ENCODE assay signal across 20 cellular contexts in the genomic region with DNA sequence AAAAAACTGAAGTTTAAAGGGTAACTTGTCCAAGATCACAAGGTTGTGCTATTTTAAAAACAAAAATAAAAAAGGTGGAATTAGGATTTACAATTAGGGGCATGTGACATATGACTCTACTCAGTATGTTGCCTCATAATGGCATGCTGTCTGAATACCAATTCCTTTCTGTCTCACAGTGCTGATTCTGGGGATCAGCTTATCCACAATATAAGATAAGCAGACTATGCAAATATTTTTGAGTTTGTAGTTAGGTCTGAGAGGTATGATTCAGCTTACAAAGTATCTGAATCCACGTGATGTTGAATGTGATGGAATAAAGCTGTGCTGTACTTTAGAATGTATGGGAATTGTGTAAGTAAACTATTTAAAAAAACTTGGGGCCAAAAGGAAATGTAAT.
DNase-seq lines count a peak whose midpoint lies in the region; ATAC-seq and TF ChIP-seq lines count a peak whose summit lies in the region.
"Had no signal": no experiment of that assay in that cellular context is flagged by ENCODE, and none has a peak within 500 bp of the region (broad histone marks: within the 10 kb centered on the region; RNA-seq: fewer than 3 reads in every experiment).

No MANE protein-coding gene starts in this region.

- H3K79me2 ChIP-seq in mammary epithelial cell (ENCODE audit: insufficient read depth, low read length): no peaks in the 10 kb centered on the region

- DNase-seq in mammary epithelial cell (peak; percentile 20), breast epithelium (ENCODE audit: low spot score in 2 of 2) (no peak), amniotic epithelial cell (ENCODE audit: low read depth) (peak; percentile 96), fibroblast of the aortic adventitia (ENCODE audit: low read depth) (peak; percentile 89), SHP77 treated with DMSO at 0.1 percent for 48 hours (lab: John Stamatoyannopoulos, UW) (no peak)
- DNase-seq in naive thymus-derived CD8-positive, alpha-beta T cell: no peak
- DNase-seq: activated CD8-positive, alpha-beta memory T cell treated with anti-CD3 and anti-CD28 coated beads, Interleukin-2, amount 50 U/mL, for 4 hours; body of pancreas; CD4-positive, alpha-beta T cell; dermis blood vessel endothelial cell; erythroblast; heart left ventricle; natural killer cell; NCI-H1092; NCI-H2107; NCI-H524 treated with DMSO at 0.1 percent for 48 hours had no signal

- no peaks in the 10 kb centered on the region for H3K36me3 Mint-ChIP-seq in naive thymus-derived CD8-positive, alpha-beta T cell
- H3K36me3 Mint-ChIP-seq: natural killer cell had no signal

- H3K27ac ChIP-seq in mammary epithelial cell (ENCODE audit: insufficient read depth, low read depth, low read length) (no peak overlapping the region), breast epithelium (no peak overlapping the region)
- H3K27ac ChIP-seq: 22Rv1, body of pancreas, heart left ventricle had no signal

- no peak overlapping the region for H3K9ac ChIP-seq in mammary epithelial cell (ENCODE audit: insufficient read depth, low read length)

- no peaks in the 10 kb centered on the region for H3K27me3 Mint-ChIP-seq in naive thymus-derived CD8-positive, alpha-beta T cell
- H3K27me3 Mint-ChIP-seq: CD4-positive, alpha-beta T cell; progenitor cell of endocrine pancreas had no signal

- POLR2A ChIA-PET in naive thymus-derived CD8-positive, alpha-beta T cell (lab: Charles Lee): no interaction called here

- 81% methylated on average over 1 of the region's 1 CpG for WGBS in mammary epithelial cell (ENCODE audit: low coverage, missing lambda C conversion rate)

- peaks cover 0 to 6% (median 3%) of the 10 kb centered on the region in 4 donors for H3K4me1 Mint-ChIP-seq in naive thymus-derived CD8-positive, alpha-beta T cell
- H3K4me1 Mint-ChIP-seq: natural killer cell had no signal

- H3K36me3 ChIP-seq in mammary epithelial cell (ENCODE audit: insufficient read depth, low read length) (no peaks in the 10 kb centered on the region), breast epithelium (no peaks in the 10 kb centered on the region)
- H3K36me3 ChIP-seq: heart left ventricle had no signal

- no peak overlapping the region for H3K4me2 ChIP-seq in mammary epithelial cell (ENCODE audit: insufficient read depth, low read depth, low read length)

- H3K27me3 ChIP-seq in mammary epithelial cell (ENCODE audit: insufficient read depth, low read length) (no peaks in the 10 kb centered on the region), breast epithelium (no peaks in the 10 kb centered on the region)
- H3K27me3 ChIP-seq: body of pancreas, heart left ventricle had no signal

- H3K4me3 Mint-ChIP-seq in naive thymus-derived CD8-positive, alpha-beta T cell: no peak overlapping the region
- H3K4me3 Mint-ChIP-seq: CD4-positive, alpha-beta T cell; natural killer cell had no signal

- no peak overlapping the region for H2AFZ ChIP-seq in mammary epithelial cell (ENCODE audit: low read depth, low read length)

- in situ Hi-C loops in mammary epithelial cell (cut with MboI; ENCODE audit: low sequenced_read_pairs in 2 of 2): no loop called here

- ATAC-seq in HG03342 (IDR thresholded peaks at IDR 0.05; ENCODE audit: unreplicated experiment) (no peak), GM21723 (IDR thresholded peaks at IDR 0.05; ENCODE audit: unreplicated experiment) (no peak)
- no peak for ATAC-seq in naive thymus-derived CD8-positive, alpha-beta T cell
- ATAC-seq: body of pancreas, heart left ventricle, natural killer cell had no signal

- H3K27ac Mint-ChIP-seq in naive thymus-derived CD8-positive, alpha-beta T cell: no peak overlapping the region
- H3K27ac Mint-ChIP-seq: CD4-positive, alpha-beta T cell; natural killer cell; progenitor cell of endocrine pancreas had no signal

- no peak for TF ChIP-seq POLR2A in breast epithelium (IDR thresholded peaks at IDR 0.05)

- intact Hi-C loops in mammary epithelial cell (cut with micrococcal nuclease) (no loop called here), breast epithelium (cut with DNase I; ENCODE audit: low total_unique reads) (no loop called here)

- BruUV-seq in mammary epithelial cell (replicated peaks; lab: Mats Ljungman, UMichigan): no TSS peak

- no peaks in the 10 kb centered on the region for H3K9me3 Mint-ChIP-seq in naive thymus-derived CD8-positive, alpha-beta T cell
- H3K9me3 Mint-ChIP-seq: CD4-positive, alpha-beta T cell; natural killer cell had no signal

- H4K20me1 ChIP-seq in mammary epithelial cell (ENCODE audit: insufficient read depth, low read length): no peaks in the 10 kb centered on the region

- TF ChIP-seq CTCF in mammary epithelial cell (conservative IDR thresholded peaks at IDR 0.05 in 1 of 2, IDR thresholded peaks at IDR 0.05 in 1 of 2; ENCODE audit: extremely low read depth in 1 of 2, insufficient read depth in 1 of 2, low read depth in 1 of 2, low read length in 2 of 2) (no peak), breast epithelium (IDR thresholded peaks at IDR 0.05) (no peak), fibroblast of the aortic adventitia (IDR thresholded peaks at IDR 0.05; ENCODE audit: insufficient read depth, low read length) (no peak)

- CTCF ChIA-PET in mammary epithelial cell (lab: Charles Lee; ENCODE audit: low non-redundant PET): no interaction called here

- no peaks in the 10 kb centered on the region for H3K9me3 ChIP-seq in mammary epithelial cell (replicated peaks; ENCODE audit: insufficient read depth, low read length)
- no peaks in the 10 kb centered on the region for H3K9me3 ChIP-seq in breast epithelium
- H3K9me3 ChIP-seq: body of pancreas had no signal

- H3K4me3 ChIP-seq in mammary epithelial cell (replicated peaks in 1 of 3; ENCODE audit: insufficient read depth in 1 of 3, low read depth in 2 of 3, low read length in 3 of 3) (no peak overlapping the region), breast epithelium (no peak overlapping the region), fibroblast of the aortic adventitia (ENCODE audit: low read depth, low read length) (no peak overlapping the region)
- H3K4me3 ChIP-seq: body of pancreas, heart left ventricle had no signal

- peaks cover 7% of the 10 kb centered on the region for H3K4me1 ChIP-seq in mammary epithelial cell (ENCODE audit: insufficient read depth, low read length)
- H3K4me1 ChIP-seq in breast epithelium: no peaks in the 10 kb centered on the region
- H3K4me1 ChIP-seq: body of pancreas, heart left ventricle had no signal

- dilution Hi-C loops in mammary epithelial cell (cut with HindIII; ENCODE audit: low sequenced_read_pairs): no loop called here

Comparison
In these comparisons a context has a peak if more than half of its experiments do, and no peak if none do; other contexts are left out.
1. DNase-seq: peak in mammary epithelial cell (single experiment), amniotic epithelial cell (single experiment) and fibroblast of the aortic adventitia (single experiment); none in breast epithelium (0 of 2), SHP77 treated with DMSO at 0.1 percent for 48 hours (single experiment) and naive thymus-derived CD8-positive, alpha-beta T cell (0 of 10).